In genomic region chr12:62438098-62438692, GRCh38 we compare ENCODE assay signal across 8 cellular contexts. TPM values are rescaled to one million over a fixed set of nuclear protein-coding genes. Genes with fewer than 3 reads are reported as not detected.
DNase-seq lines count a peak whose midpoint lies in the region; ATAC-seq and TF ChIP-seq lines count a peak whose summit lies in the region.

No MANE protein-coding gene starts in this region.

- DNase-seq in AG09319 (ENCODE audit: extremely low read depth, low read depth), result peak; percentile 32
- peak; percentile 37 for DNase-seq in GM10266 (ENCODE audit: extremely low spot score)
- DNase-seq in NCI-H2196 (lab: John Stamatoyannopoulos, UW; ENCODE audit: unreplicated experiment), result peak; percentile 68
- peak; percentile 34 to 37 for DNase-seq in activated CD4-positive, alpha-beta T cell treated with anti-CD3 and anti-CD28 coated beads, Interleukin-2, amount 50 U/mL, for 4 hours
- no peak for DNase-seq in esophagus squamous epithelium (lab: John Stamatoyannopoulos, UW)

- H3K9me3 ChIP-seq in esophagus squamous epithelium (no peaks in the 10 kb centered on the region), neural cell (ENCODE audit: low read length) (no peaks in the 10 kb centered on the region)

- peak; percentile 64 for TF ChIP-seq CTCF in AG09319 (IDR thresholded peaks at IDR 0.05; ENCODE audit: low read depth, low read length)
- TF ChIP-seq CTCF in GM10266 (IDR thresholded peaks at IDR 0.05; ENCODE audit: control insufficient read depth, insufficient read depth, low read depth, missing control alignments), result peak; percentile 62
- TF ChIP-seq CTCF in esophagus squamous epithelium (IDR thresholded peaks at IDR 0.05), result peak; percentile 47 to 74 (median 64)
- TF ChIP-seq CTCF in neural cell (IDR thresholded peaks at IDR 0.05; ENCODE audit: poor library complexity, severe bottlenecking), result peak; percentile 71

- H3K27me3 ChIP-seq in esophagus squamous epithelium (peaks cover 0 to 32% (median 0%) of the 10 kb centered on the region in 4 donors), neural cell (ENCODE audit: insufficient read depth, low read depth, low read length) (peaks cover 15% of the 10 kb centered on the region)

- H3K4me1 ChIP-seq in esophagus squamous epithelium, result peaks cover 11 to 18% (median 12%) of the 10 kb centered on the region in 3 donors

- TF ChIP-seq EP300 in neural cell (conservative IDR thresholded peaks at IDR 0.05; ENCODE audit: poor library complexity, severe bottlenecking), result no peak

- TF ChIP-seq POLR2A in esophagus squamous epithelium (IDR thresholded peaks at IDR 0.05), result no peak

- H3K4me2 ChIP-seq in neural cell (ENCODE audit: low read length), result no peak overlapping the region

- no peaks in the 10 kb centered on the region for H3K36me3 ChIP-seq in esophagus squamous epithelium
- H3K36me3 ChIP-seq in neural cell (ENCODE audit: insufficient read depth, low read length), result no peaks in the 10 kb centered on the region

- no peak overlapping the region for H3K9ac ChIP-seq in neural cell (ENCODE audit: low read length)

- no peak for ATAC-seq in GM21825 (IDR thresholded peaks at IDR 0.05; ENCODE audit: unreplicated experiment)
- no peak for ATAC-seq in HG03442 (IDR thresholded peaks at IDR 0.05; ENCODE audit: unreplicated experiment)

- TF ChIP-seq RAD21 in neural cell (conservative IDR thresholded peaks at IDR 0.05), result peak; percentile 72

- H2AFZ ChIP-seq in neural cell (ENCODE audit: low read depth, low read length), result no peak overlapping the region

- H3K4me3 ChIP-seq in esophagus squamous epithelium (no peak overlapping the region), neural cell (ENCODE audit: low read length) (no peak overlapping the region)

- H3K27ac ChIP-seq in esophagus squamous epithelium (no peak overlapping the region), neural cell (ENCODE audit: low read length) (no peak overlapping the region)

- WGBS in esophagus squamous epithelium, 2 donors, result 11% methylated on average over 6 of the region's 6 CpGs

- H3K79me2 ChIP-seq in neural cell (replicated peaks; ENCODE audit: insufficient read depth, low read length), result no peaks in the 10 kb centered on the region

- no peaks in the 10 kb centered on the region for H3F3A ChIP-seq in neural cell (ENCODE audit: insufficient read depth, low read length, poor library complexity, severe bottlenecking)

- no peaks in the 10 kb centered on the region for H3K9me2 ChIP-seq in neural cell (ENCODE audit: insufficient read depth, low read length)

- intact Hi-C loops in esophagus squamous epithelium (cut with DNase I), result no loop called here

- no peaks in the 10 kb centered on the region for H4K20me1 ChIP-seq in neural cell (ENCODE audit: insufficient read depth)

TF ChIP-seq in neural cell, 6 proteins besides CTCF, POLR2A, EP300 and RAD21:
- TF ChIP-seq POLR2AphosphoS5 (IDR thresholded peaks at IDR 0.05) (no peak), SMC3 (conservative IDR thresholded peaks at IDR 0.05; ENCODE audit: poor library complexity) (peak; percentile 73)
TF ChIP-seq in neural cell: peak in this region for 1.

RNA-seq across cellular contexts. Expression of gene MON2, which starts 28.4 kb away (rescaled TPM):
- 10 to 100 TPM; 29.6 to 61.4 (median 41.9) TPM for total RNA-seq in esophagus squamous epithelium
- polyA plus RNA-seq in neural cell, result 44.2 and 44.3 TPM in 2 replicates
- 96.2 and 124 TPM in 2 replicates for polyA minus RNA-seq in neural cell
